15 cellular contexts compared by ENCODE assay signal in the genomic region with DNA sequence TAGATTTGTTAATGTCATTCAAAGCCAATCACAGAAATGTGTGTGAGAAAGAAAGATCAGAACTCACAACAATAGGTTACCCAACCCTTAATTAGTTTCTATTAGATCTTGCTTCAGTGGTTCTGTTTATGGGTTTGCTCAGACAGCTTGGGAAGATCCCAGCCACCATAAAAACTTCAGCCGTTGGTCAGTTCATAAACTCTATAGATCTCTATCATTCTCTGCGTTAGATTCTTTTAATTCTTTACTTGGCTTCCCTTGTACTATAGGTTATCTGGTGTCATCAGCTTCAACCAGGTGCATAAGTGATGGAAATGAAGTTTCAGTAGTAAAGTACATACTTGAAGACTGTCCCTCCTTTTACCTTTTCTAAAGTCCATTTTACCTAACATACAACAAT. TPM values are rescaled to one million over a fixed set of nuclear protein-coding genes. Genes with fewer than 3 reads are reported as not detected.
DNase-seq lines count a peak whose midpoint lies in the region; TF ChIP-seq lines count a peak whose summit lies in the region.
"Had no signal": no experiment of that assay in that cellular context is flagged by ENCODE, and none has a peak within 500 bp of the region (broad histone marks: within the 10 kb centered on the region; RNA-seq: fewer than 3 reads in every experiment).

No MANE protein-coding gene starts in this region.

- TF ChIP-seq CTCF in fibroblast of villous mesenchyme (IDR thresholded peaks at IDR 0.05; ENCODE audit: insufficient read depth, low read depth, low read length) (no peak), neural progenitor cell (IDR thresholded peaks at IDR 0.05) (no peak)

- DNase-seq in NCI-H69 (lab: John Stamatoyannopoulos, UW) (peak; percentile 27), fibroblast of villous mesenchyme (ENCODE audit: low read depth) (peak; percentile 57), neural progenitor cell (ENCODE audit: low spot score) (peak; percentile 20), OCI-M1 (lab: John Stamatoyannopoulos, UW) (no peak)
- DNase-seq in activated CD8-positive, alpha-beta memory T cell treated with anti-CD3 and anti-CD28 coated beads for 24 hours: no peak
- DNase-seq in activated CD4-positive, alpha-beta T cell treated with anti-CD3 and anti-CD28 coated beads, Interleukin-2, amount 50 U/mL, for 1 hour: no peak
- DNase-seq: CD8-positive, alpha-beta memory T cell; COR-L47; DMS153; DMS79 treated with DMSO at 0.1 percent for 48 hours; GF-D8; GOT3; H9 had no signal

- no peak overlapping the region for H3K27ac ChIP-seq in neural progenitor cell
- H3K27ac ChIP-seq: BLaER1 treated with 17β-estradiol and CSF1 and Interleukin-3, amounts not matched to agents 10 nM and 100 nM had no signal

- no peaks in the 10 kb centered on the region for H3K9me3 ChIP-seq in neural progenitor cell (ENCODE audit: low read depth)
- H3K9me3 ChIP-seq: BLaER1 treated with 17β-estradiol and CSF1 and Interleukin-3, amounts not matched to agents 10 nM and 100 nM had no signal

- no peak overlapping the region for H3K27ac Mint-ChIP-seq in neural progenitor cell
- H3K27ac Mint-ChIP-seq: B cell had no signal

- H3K79me2 ChIP-seq in neural progenitor cell (ENCODE audit: low read depth): peaks cover 13% of the 10 kb centered on the region

- H4K20me1 ChIP-seq in neural progenitor cell (ENCODE audit: low read depth): peaks cover 9% of the 10 kb centered on the region

- H3K4me3 ChIP-seq in fibroblast of villous mesenchyme (ENCODE audit: low read depth, low read length) (no peak overlapping the region), neural progenitor cell (no peak overlapping the region)
- H3K4me3 ChIP-seq: BLaER1 treated with 17β-estradiol and CSF1 and Interleukin-3, amounts not matched to agents 10 nM and 100 nM had no signal

- no peak overlapping the region for H2AFZ ChIP-seq in neural progenitor cell (replicated peaks)

- no peaks in the 10 kb centered on the region for H3K27me3 ChIP-seq in neural progenitor cell
- H3K27me3 ChIP-seq: BLaER1 treated with 17β-estradiol and CSF1 and Interleukin-3, amounts not matched to agents 10 nM and 100 nM had no signal

- no peak overlapping the region for H3K4me3 Mint-ChIP-seq in neural progenitor cell
- H3K4me3 Mint-ChIP-seq: B cell; CD8-positive, alpha-beta memory T cell had no signal

- H3F3A ChIP-seq in neural progenitor cell (ENCODE audit: low read depth): no peaks in the 10 kb centered on the region

- no peak overlapping the region for H3K9ac ChIP-seq in neural progenitor cell
- H3K9ac ChIP-seq: BLaER1 treated with 17β-estradiol and CSF1 and Interleukin-3, amounts not matched to agents 10 nM and 100 nM had no signal

- no peaks in the 10 kb centered on the region for H3K27me3 Mint-ChIP-seq in neural progenitor cell (ENCODE audit: insufficient read depth, low read depth)
- H3K27me3 Mint-ChIP-seq: B cell; CD8-positive, alpha-beta memory T cell had no signal

- no peaks in the 10 kb centered on the region for H3K36me3 ChIP-seq in neural progenitor cell
- H3K36me3 ChIP-seq: BLaER1 treated with 17β-estradiol and CSF1 and Interleukin-3, amounts not matched to agents 10 nM and 100 nM had no signal

- no peaks in the 10 kb centered on the region for H3K36me3 Mint-ChIP-seq in neural progenitor cell

- H3K4me1 Mint-ChIP-seq in neural progenitor cell: peaks cover 6% of the 10 kb centered on the region

- peak overlapping the region; percentile 16 for H3K4me2 ChIP-seq in neural progenitor cell
- H3K4me2 ChIP-seq: BLaER1 treated with 17β-estradiol and CSF1 and Interleukin-3, amounts not matched to agents 10 nM and 100 nM had no signal

- peaks cover 19% of the 10 kb centered on the region for H3K4me1 ChIP-seq in neural progenitor cell

- H3K9me3 Mint-ChIP-seq in neural progenitor cell: no peaks in the 10 kb centered on the region
- H3K9me3 Mint-ChIP-seq: CD8-positive, alpha-beta memory T cell; H9 had no signal

RNA-seq across cellular contexts. Expression of gene ZNF277, which starts 54.4 kb away (rescaled TPM):
- total RNA-seq in fibroblast of villous mesenchyme (22.2 and 29.8 TPM in 2 replicates), neural progenitor cell (ENCODE audit: low replicate concordance) (31.9 and 55.5 TPM in 2 replicates)

RNA-seq across cellular contexts. Expression of gene DOCK4, which starts 54.7 kb away (rescaled TPM):
- total RNA-seq in fibroblast of villous mesenchyme: 13.9 and 43.6 TPM in 2 replicates
- total RNA-seq in neural progenitor cell (ENCODE audit: low replicate concordance): 9.6 and 11.4 TPM in 2 replicates

Comparison
In these comparisons a context has a peak if more than half of its experiments do, and no peak if none do; other contexts are left out.
1. DNase-seq: peak in NCI-H69 (single experiment), fibroblast of villous mesenchyme (single experiment) and neural progenitor cell (single experiment); none in activated CD8-positive, alpha-beta memory T cell treated with anti-CD3 and anti-CD28 coated beads for 24 hours (single experiment), OCI-M1 (single experiment) and activated CD4-positive, alpha-beta T cell treated with anti-CD3 and anti-CD28 coated beads, Interleukin-2, amount 50 U/mL, for 1 hour (single experiment).